ENCODE assay signal across 8 cellular contexts in the genomic region with DNA sequence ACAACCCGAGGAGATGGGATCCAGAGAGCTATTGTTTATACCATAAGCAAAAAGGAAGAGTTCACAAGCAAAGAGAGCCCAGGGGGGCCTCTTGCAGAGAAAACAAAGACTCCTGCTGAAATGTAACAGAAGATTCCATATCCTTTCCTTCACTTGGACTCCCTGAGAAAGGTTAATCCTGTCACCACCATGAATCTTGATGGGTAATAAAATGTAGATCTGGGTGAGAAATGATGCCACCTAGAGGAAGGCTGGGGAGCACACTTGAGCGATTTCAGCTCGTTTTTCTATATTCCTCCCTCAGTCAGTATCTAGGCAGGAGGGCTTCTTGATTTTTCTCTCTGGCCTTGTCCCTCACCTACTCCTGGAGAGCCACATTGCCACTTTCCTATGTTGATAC. TPM values are rescaled to one million over a fixed set of nuclear protein-coding genes. Genes with fewer than 3 reads are reported as not detected.
A peak's percentile ranks its signal among the peaks of the same experiment; 100 is the strongest.
DNase-seq lines count a peak whose midpoint lies in the region; ATAC-seq, FAIRE-seq and TF ChIP-seq lines count a peak whose summit lies in the region.

No MANE protein-coding gene starts in this region.

- H3K36me3 Mint-ChIP-seq in brain: peaks cover 8% of the 10 kb centered on the region
- H3K36me3 Mint-ChIP-seq in neural crest cell (ENCODE audit: low read depth): peaks cover 8% of the 10 kb centered on the region

- H2AFZ ChIP-seq in Karpas-422 (ENCODE audit: low read length): no peak overlapping the region

- no peak overlapping the region for H3K4me2 ChIP-seq in Karpas-422 (ENCODE audit: low read depth, low read length, poor library complexity, severe bottlenecking)

- no peak overlapping the region for H3K9ac ChIP-seq in Karpas-422 (ENCODE audit: low read length)

- no peak for TF ChIP-seq POLR2A in H54 (IDR thresholded peaks at IDR 0.05; ENCODE audit: low read depth, low read length)

- H3K4me1 Mint-ChIP-seq in brain (no peaks in the 10 kb centered on the region), neural crest cell (no peaks in the 10 kb centered on the region)

- H3K27me3 Mint-ChIP-seq in brain: peaks cover 6% of the 10 kb centered on the region
- no peaks in the 10 kb centered on the region for H3K27me3 Mint-ChIP-seq in neural crest cell (ENCODE audit: low read depth)

- H3K4me1 ChIP-seq in Karpas-422 (ENCODE audit: low read length): no peaks in the 10 kb centered on the region

- no peaks in the 10 kb centered on the region for H3K27me3 ChIP-seq in Karpas-422 (ENCODE audit: low read length)

- ATAC-seq in HG02852 (IDR thresholded peaks at IDR 0.05; ENCODE audit: unreplicated experiment): no peak

- peak; percentile 54 to 66 for TF ChIP-seq CTCF in brain (conservative IDR thresholded peaks at IDR 0.05)
- TF ChIP-seq CTCF in neural crest cell (conservative IDR thresholded peaks at IDR 0.05): peak; percentile 75

- no peaks in the 10 kb centered on the region for H3K36me3 ChIP-seq in Karpas-422 (ENCODE audit: insufficient read depth, low read length)

- no peak overlapping the region for H3K4me3 ChIP-seq in Karpas-422 (ENCODE audit: low read length)

- H3K9me3 ChIP-seq in Karpas-422 (ENCODE audit: low read length): no peaks in the 10 kb centered on the region

- no peaks in the 10 kb centered on the region for H3K9me2 ChIP-seq in Karpas-422 (replicated peaks; ENCODE audit: insufficient read depth, low read length)

- H4K20me1 ChIP-seq in Karpas-422 (ENCODE audit: insufficient read depth, low read depth, low read length): no peaks in the 10 kb centered on the region

- H3K9me3 Mint-ChIP-seq in brain: peaks cover 0 to 3% (median 0%) of the 10 kb centered on the region in 5 experiments
- no peaks in the 10 kb centered on the region for H3K9me3 Mint-ChIP-seq in neural crest cell

- H3K27ac ChIP-seq in Karpas-422 (ENCODE audit: low read length): no peak overlapping the region

- no peak for FAIRE-seq in H54 (lab: Jason Lieb, UNC)

- H3K79me2 ChIP-seq in Karpas-422 (ENCODE audit: low read length): no peaks in the 10 kb centered on the region

- DNase-seq in NCI-H2081 (lab: John Stamatoyannopoulos, UW) (peak; percentile 7 to 15), NCI-H2081 treated with DMSO at 0.1 percent for 48 hours (lab: John Stamatoyannopoulos, UW) (no peak), Karpas-422 (peak; percentile 74), neural crest cell (ENCODE audit: low read depth, low spot score) (no peak), H54 (ENCODE audit: insufficient read length, low spot score) (no peak)
- DNase-seq in stimulated activated CD4-positive, alpha-beta T cell treated with anti-CD3 and anti-CD28 coated beads, Interleukin-4, amount 100 ng/mL, for 4 hours: no peak

- H3K4me3 Mint-ChIP-seq in brain (no peak overlapping the region), neural crest cell (no peak overlapping the region)

- no peak overlapping the region for H3K27ac Mint-ChIP-seq in brain
- no peak overlapping the region for H3K27ac Mint-ChIP-seq in neural crest cell (ENCODE audit: unreplicated experiment)

RNA-seq across cellular contexts. Expression of a gene that starts 10.2 kb away (rescaled TPM):
- total RNA-seq in Karpas-422 (2014; rRNA removed; shearing (Covaris generic); ENCODE audit: low replicate concordance): 0.61 and 0.82 TPM in 2 replicates
- polyA plus RNA-seq in brain (ENCODE audit: insufficient read depth, low read depth, low replicate concordance): 1.3 TPM
- 1.9 TPM in 2 replicates for total RNA-seq in neural crest cell

Comparison
In these comparisons a context has a peak if more than half of its experiments do, and no peak if none do; other contexts are left out.
1. DNase-seq: peak in NCI-H2081 (2 of 2) and Karpas-422 (single experiment); none in NCI-H2081 treated with DMSO at 0.1 percent for 48 hours (single experiment), neural crest cell (single experiment), H54 (single experiment) and stimulated activated CD4-positive, alpha-beta T cell treated with anti-CD3 and anti-CD28 coated beads, Interleukin-4, amount 100 ng/mL, for 4 hours (0 of 2).